ENCODE assay signal across 27 cellular contexts in genomic region chr16:57724541-57724940, GRCh38. TPM values are rescaled to one million over a fixed set of nuclear protein-coding genes. Genes with fewer than 3 reads are reported as not detected.
"Had no signal": no experiment of that assay in that cellular context is flagged by ENCODE, and none has a peak within 500 bp of the region (broad histone marks: within the 10 kb centered on the region; RNA-seq: fewer than 3 reads in every experiment).

No MANE protein-coding gene starts in this region.

- H3K27ac ChIP-seq: RWPE1 had no signal

- DNase-seq: IMR-90, Karpas-422, KG1, MG63, NCI-H1092, NCI-H1105 treated with DMSO at 0.1 percent for 48 hours, NCI-H1417 treated with DMSO at 0.1 percent for 48 hours, NCI-H146, NCI-H1694 treated with DMSO at 0.1 percent for 48 hours, NCI-H1930, NCI-H2081, NCI-H2107, NCI-H226, NCI-H446, NCI-H510A, NCI-H524 treated with DMSO at 0.1 percent for 48 hours, NCI-H69, NCI-H774, PC-3, SHP77, SK-N-SH had no signal

- H3K36me3 ChIP-seq: MG63 had no signal

- H3K4me3 ChIP-seq: MG63 had no signal

- H3K27me3 ChIP-seq: MG63 had no signal

- ATAC-seq: HepG2, Panc1, PC-3 had no signal

- H3K9me3 ChIP-seq: MG63, SK-N-SH had no signal

RNA-seq across cellular contexts. Expression of gene DRC7, which starts 29.9 kb away (rescaled TPM):
- total RNA-seq: HT1080, IMR-90, PC-3, SK-MEL-5 had no signal
- polyA plus RNA-seq: IMR-90 had no signal

RNA-seq across cellular contexts. Expression of gene ADGRG3, which starts 56.4 kb away (rescaled TPM):
- total RNA-seq: HT1080, IMR-90, OCI-LY7, PC-3, SK-MEL-5 had no signal
- polyA plus RNA-seq: IMR-90, SK-N-SH had no signal
